18 cellular contexts compared by ENCODE assay signal in the genomic region with DNA sequence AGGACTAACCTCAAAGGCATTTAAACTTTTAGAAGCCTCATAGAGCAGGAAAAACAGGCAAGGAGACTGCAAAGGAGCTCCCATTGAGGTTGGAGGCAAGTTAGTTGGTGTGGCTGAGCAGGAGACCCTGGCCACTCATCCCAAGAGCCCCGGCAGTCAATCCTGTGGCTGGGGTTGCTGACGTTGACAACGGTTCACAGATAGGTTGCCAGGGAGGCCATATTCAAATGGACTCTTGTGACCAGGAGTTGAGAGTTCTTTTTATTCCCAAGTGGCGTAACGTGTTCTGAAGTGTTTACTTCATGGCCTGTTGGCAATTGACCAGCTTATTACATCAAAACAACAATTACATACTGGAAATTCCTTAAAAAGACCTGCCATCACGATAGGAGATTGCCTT.
DNase-seq lines count a peak whose midpoint lies in the region; ATAC-seq and TF ChIP-seq lines count a peak whose summit lies in the region.
"Had no signal": no experiment of that assay in that cellular context is flagged by ENCODE, and none has a peak within 500 bp of the region (broad histone marks: within the 10 kb centered on the region; RNA-seq: fewer than 3 reads in every experiment).

No MANE protein-coding gene starts in this region.

- no peak overlapping the region for H3K4me3 ChIP-seq in left lung
- no peak overlapping the region for H3K4me3 ChIP-seq in heart right ventricle
- H3K4me3 ChIP-seq: GM12878 had no signal

- 71 to 75% methylated on average over 6 of the region's 6 CpGs for WGBS in heart right ventricle, 2 donors

- H3K4me1 ChIP-seq in left lung, result peaks cover 0 to 7% of the 10 kb centered on the region in 2 donors
- H3K4me1 ChIP-seq in heart right ventricle, result no peaks in the 10 kb centered on the region

- H3K27me3 ChIP-seq in left lung, result no peaks in the 10 kb centered on the region
- no peaks in the 10 kb centered on the region for H3K27me3 ChIP-seq in heart right ventricle

- no peak for TF ChIP-seq CTCF in left lung (IDR thresholded peaks at IDR 0.05)
- no peak for TF ChIP-seq CTCF in heart right ventricle (IDR thresholded peaks at IDR 0.05)

- peak; percentile 33 for ATAC-seq in left lung
- ATAC-seq in Right ventricle myocardium inferior, result no peak
- no peak for ATAC-seq in heart right ventricle
- ATAC-seq: GM12878 had no signal

- H3K27ac ChIP-seq in left lung (no peak overlapping the region), heart right ventricle (no peak overlapping the region)
- H3K27ac ChIP-seq: C4-2B, RWPE1 had no signal

- H3K9me3 ChIP-seq in left lung, result no peaks in the 10 kb centered on the region
- peaks cover 0 to 5% (median 0%) of the 10 kb centered on the region in 11 donors for H3K9me3 ChIP-seq in heart right ventricle
- H3K9me3 ChIP-seq: SK-N-SH had no signal

- H3K36me3 ChIP-seq in left lung (no peaks in the 10 kb centered on the region), heart right ventricle (no peaks in the 10 kb centered on the region)

- DNase-seq in DMS79 treated with DMSO at 0.1 percent for 48 hours (lab: John Stamatoyannopoulos, UW) (peak; percentile 21), NCI-H2029 (lab: John Stamatoyannopoulos, UW) (peak; percentile 60), NCI-H526 treated with DMSO at 0.1 percent for 48 hours (lab: John Stamatoyannopoulos, UW) (peak; percentile 74), left lung (no peak), Right ventricle myocardium inferior (ENCODE audit: missing footprints) (no peak), COR-L47 (lab: John Stamatoyannopoulos, UW) (no peak), heart right ventricle (no peak)
- DNase-seq: CD8-positive, alpha-beta memory T cell; H7; Karpas-422; NCI-H2081 treated with DMSO at 0.1 percent for 48 hours; NCI-H446 treated with DMSO at 0.1 percent for 48 hours; SIG-M5; SK-N-SH; T-helper 2 cell had no signal

- intact Hi-C loops in left lung (cut with DNase I), result no loop called here
- intact Hi-C loops in Right ventricle myocardium inferior (cut with DNase I), result no loop called here
- intact Hi-C loops in heart right ventricle (cut with DNase I), result no loop called here

Comparison
In these comparisons a context has a peak if more than half of its experiments do, and no peak if none do; other contexts are left out.
1. DNase-seq: peak in DMS79 treated with DMSO at 0.1 percent for 48 hours (single experiment), NCI-H2029 (single experiment) and NCI-H526 treated with DMSO at 0.1 percent for 48 hours (single experiment); none in left lung (0 of 2), Right ventricle myocardium inferior (single experiment), COR-L47 (single experiment) and heart right ventricle (0 of 2).